1 cellular context compared by ENCODE assay signal in the genomic region with DNA sequence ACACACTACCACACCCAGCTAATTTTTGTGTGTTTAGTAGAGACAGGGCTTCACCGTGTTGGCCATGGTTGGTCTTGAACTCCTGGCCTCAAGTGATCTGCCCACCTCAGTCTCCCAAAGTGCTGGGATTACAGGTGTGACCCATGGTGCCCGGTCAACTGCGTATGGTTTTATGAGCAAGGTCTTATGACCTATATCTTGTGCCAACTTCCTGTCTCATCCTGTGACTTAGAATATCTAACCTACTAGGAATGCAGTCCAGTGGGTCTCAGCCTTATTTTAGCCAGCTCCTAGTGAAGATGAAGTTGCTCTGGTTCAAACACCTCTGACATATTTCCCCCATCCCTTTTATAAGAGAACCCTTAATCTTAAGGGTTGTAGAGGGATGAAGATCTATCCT.
TF ChIP-seq lines count a peak whose summit lies in the region.

No MANE protein-coding gene starts in this region.

TF ChIP-seq in liver, 16 proteins besides CTCF, POLR2A, EP300 and RAD21 (continued from another document):
- TF ChIP-seq, protein P1, sequence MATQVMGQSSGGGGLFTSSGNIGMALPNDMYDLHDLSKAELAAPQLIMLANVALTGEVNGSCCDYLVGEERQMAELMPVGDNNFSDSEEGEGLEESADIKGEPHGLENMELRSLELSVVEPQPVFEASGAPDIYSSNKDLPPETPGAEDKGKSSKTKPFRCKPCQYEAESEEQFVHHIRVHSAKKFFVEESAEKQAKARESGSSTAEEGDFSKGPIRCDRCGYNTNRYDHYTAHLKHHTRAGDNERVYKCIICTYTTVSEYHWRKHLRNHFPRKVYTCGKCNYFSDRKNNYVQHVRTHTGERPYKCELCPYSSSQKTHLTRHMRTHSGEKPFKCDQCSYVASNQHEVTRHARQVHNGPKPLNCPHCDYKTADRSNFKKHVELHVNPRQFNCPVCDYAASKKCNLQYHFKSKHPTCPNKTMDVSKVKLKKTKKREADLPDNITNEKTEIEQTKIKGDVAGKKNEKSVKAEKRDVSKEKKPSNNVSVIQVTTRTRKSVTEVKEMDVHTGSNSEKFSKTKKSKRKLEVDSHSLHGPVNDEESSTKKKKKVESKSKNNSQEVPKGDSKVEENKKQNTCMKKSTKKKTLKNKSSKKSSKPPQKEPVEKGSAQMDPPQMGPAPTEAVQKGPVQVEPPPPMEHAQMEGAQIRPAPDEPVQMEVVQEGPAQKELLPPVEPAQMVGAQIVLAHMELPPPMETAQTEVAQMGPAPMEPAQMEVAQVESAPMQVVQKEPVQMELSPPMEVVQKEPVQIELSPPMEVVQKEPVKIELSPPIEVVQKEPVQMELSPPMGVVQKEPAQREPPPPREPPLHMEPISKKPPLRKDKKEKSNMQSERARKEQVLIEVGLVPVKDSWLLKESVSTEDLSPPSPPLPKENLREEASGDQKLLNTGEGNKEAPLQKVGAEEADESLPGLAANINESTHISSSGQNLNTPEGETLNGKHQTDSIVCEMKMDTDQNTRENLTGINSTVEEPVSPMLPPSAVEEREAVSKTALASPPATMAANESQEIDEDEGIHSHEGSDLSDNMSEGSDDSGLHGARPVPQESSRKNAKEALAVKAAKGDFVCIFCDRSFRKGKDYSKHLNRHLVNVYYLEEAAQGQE (IDR thresholded peaks at IDR 0.05) = no peak
- TF ChIP-seq FOXA1 (IDR thresholded peaks at IDR 0.05) (no peak), FOXA2 (IDR thresholded peaks at IDR 0.05) (no peak), YY1 (IDR thresholded peaks at IDR 0.05) (no peak), SP1 (IDR thresholded peaks at IDR 0.05) (no peak), JUND (IDR thresholded peaks at IDR 0.05) (no peak), HNF4G (IDR thresholded peaks at IDR 0.05) (no peak), HNF4A (conservative IDR thresholded peaks at IDR 0.05) (no peak), NR2F2 (IDR thresholded peaks at IDR 0.05) (no peak), EGR1 (IDR thresholded peaks at IDR 0.05; ENCODE audit: low read depth in 2 of 2) (no peak)
- TF ChIP-seq, protein P2, sequence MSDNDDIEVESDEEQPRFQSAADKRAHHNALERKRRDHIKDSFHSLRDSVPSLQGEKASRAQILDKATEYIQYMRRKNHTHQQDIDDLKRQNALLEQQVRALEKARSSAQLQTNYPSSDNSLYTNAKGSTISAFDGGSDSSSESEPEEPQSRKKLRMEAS (IDR thresholded peaks at IDR 0.05) = no peak
- TF ChIP-seq, protein P3, sequence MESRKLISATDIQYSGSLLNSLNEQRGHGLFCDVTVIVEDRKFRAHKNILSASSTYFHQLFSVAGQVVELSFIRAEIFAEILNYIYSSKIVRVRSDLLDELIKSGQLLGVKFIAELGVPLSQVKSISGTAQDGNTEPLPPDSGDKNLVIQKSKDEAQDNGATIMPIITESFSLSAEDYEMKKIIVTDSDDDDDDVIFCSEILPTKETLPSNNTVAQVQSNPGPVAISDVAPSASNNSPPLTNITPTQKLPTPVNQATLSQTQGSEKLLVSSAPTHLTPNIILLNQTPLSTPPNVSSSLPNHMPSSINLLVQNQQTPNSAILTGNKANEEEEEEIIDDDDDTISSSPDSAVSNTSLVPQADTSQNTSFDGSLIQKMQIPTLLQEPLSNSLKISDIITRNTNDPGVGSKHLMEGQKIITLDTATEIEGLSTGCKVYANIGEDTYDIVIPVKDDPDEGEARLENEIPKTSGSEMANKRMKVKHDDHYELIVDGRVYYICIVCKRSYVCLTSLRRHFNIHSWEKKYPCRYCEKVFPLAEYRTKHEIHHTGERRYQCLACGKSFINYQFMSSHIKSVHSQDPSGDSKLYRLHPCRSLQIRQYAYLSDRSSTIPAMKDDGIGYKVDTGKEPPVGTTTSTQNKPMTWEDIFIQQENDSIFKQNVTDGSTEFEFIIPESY (IDR thresholded peaks at IDR 0.05) = no peak
- TF ChIP-seq, protein P4, sequence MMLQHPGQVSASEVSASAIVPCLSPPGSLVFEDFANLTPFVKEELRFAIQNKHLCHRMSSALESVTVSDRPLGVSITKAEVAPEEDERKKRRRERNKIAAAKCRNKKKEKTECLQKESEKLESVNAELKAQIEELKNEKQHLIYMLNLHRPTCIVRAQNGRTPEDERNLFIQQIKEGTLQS (IDR thresholded peaks at IDR 0.05) = no peak
